In genomic region chr2:202178342-202178958, GRCh38 we compare ENCODE assay signal across 8 cellular contexts. TPM values are rescaled to one million over a fixed set of nuclear protein-coding genes. Genes with fewer than 3 reads are reported as not detected.
A peak's percentile ranks its signal among the peaks of the same experiment; 100 is the strongest.
DNase-seq lines count a peak whose midpoint lies in the region; ATAC-seq and TF ChIP-seq lines count a peak whose summit lies in the region.

No MANE protein-coding gene starts in this region.

- TF ChIP-seq CTCF in nephron (IDR thresholded peaks at IDR 0.05; ENCODE audit: unreplicated experiment in 3 of 3): peak; percentile 77 to 85 (median 84)
- peak; percentile 92 for TF ChIP-seq CTCF in type B pancreatic cell (conservative IDR thresholded peaks at IDR 0.05)

- no peaks in the 10 kb centered on the region for H3K36me3 ChIP-seq in NT2/D1 (ENCODE audit: insufficient read depth, insufficient read length, low read length)

- no peak for ATAC-seq in HG02884 (IDR thresholded peaks at IDR 0.05; ENCODE audit: unreplicated experiment)

- H3K4me1 ChIP-seq in NT2/D1 (ENCODE audit: insufficient read depth, insufficient read length): no peaks in the 10 kb centered on the region

- no peaks in the 10 kb centered on the region for H3K27me3 Mint-ChIP-seq in nephron (ENCODE audit: low read depth)
- no peaks in the 10 kb centered on the region for H3K27me3 Mint-ChIP-seq in type B pancreatic cell

- H3K4me1 Mint-ChIP-seq in nephron (peaks cover 5% of the 10 kb centered on the region), type B pancreatic cell (ENCODE audit: unreplicated experiment) (no peaks in the 10 kb centered on the region)

- no peak overlapping the region for H3K4me3 Mint-ChIP-seq in nephron
- no peak overlapping the region for H3K4me3 Mint-ChIP-seq in type B pancreatic cell

- no peak overlapping the region for H3K9ac ChIP-seq in NT2/D1 (ENCODE audit: insufficient read length, low read depth)

- H3K36me3 Mint-ChIP-seq in nephron (ENCODE audit: low read depth) (peaks cover 3% of the 10 kb centered on the region), type B pancreatic cell (peaks cover 4% of the 10 kb centered on the region)

- peaks cover 10% of the 10 kb centered on the region; the same call in 1 of the 2 replicates for H3K9me3 ChIP-seq in NT2/D1 (ENCODE audit: insufficient read depth, low read length)

- H3K4me3 ChIP-seq in NT2/D1 (ENCODE audit: insufficient read length, low read depth): no peak overlapping the region

- peaks cover 6% of the 10 kb centered on the region for H3K9me3 Mint-ChIP-seq in nephron
- peaks cover 4% of the 10 kb centered on the region for H3K9me3 Mint-ChIP-seq in type B pancreatic cell

- H3K27me3 ChIP-seq in NT2/D1 (ENCODE audit: insufficient read depth, insufficient read length): no peaks in the 10 kb centered on the region

- peak; percentile 34 for DNase-seq in DMS 273 treated with DMSO at 0.1 percent for 48 hours (lab: John Stamatoyannopoulos, UW)
- DNase-seq in HS-5 (ENCODE audit: low read depth): peak; percentile 50
- peak; percentile 65 for DNase-seq in NT2/D1 (ENCODE audit: low read depth, low spot score)
- peak; percentile 4 for DNase-seq in activated CD8-positive, alpha-beta memory T cell treated with anti-CD3 and anti-CD28 coated beads, Interleukin-2, amount 50 U/mL, for 1 hour (ENCODE audit: extremely low read depth)
- DNase-seq in fibroblast of gingiva (ENCODE audit: low read depth): peak; percentile 48
- no peak for DNase-seq in type B pancreatic cell (ENCODE audit: extremely low spot score, unreplicated experiment)

- H3K27ac Mint-ChIP-seq in nephron (no peak overlapping the region), type B pancreatic cell (no peak overlapping the region)

RNA-seq across cellular contexts. Expression of gene SUMO1, which starts 59.9 kb away (rescaled TPM):
- 102 and 119 TPM in 2 replicates for total RNA-seq in type B pancreatic cell (ENCODE audit: low replicate concordance)
